ENCODE assay signal across 24 cellular contexts in genomic region chr16:80015566-80015965, GRCh38.
A peak's percentile ranks its signal among the peaks of the same experiment; 100 is the strongest.
DNase-seq lines count a peak whose midpoint lies in the region; ATAC-seq and TF ChIP-seq lines count a peak whose summit lies in the region.
"Had no signal": no experiment of that assay in that cellular context is flagged by ENCODE, and none has a peak within 500 bp of the region (broad histone marks: within the 10 kb centered on the region; RNA-seq: fewer than 3 reads in every experiment).

No MANE protein-coding gene starts in this region.

- no peak overlapping the region for H4K8ac ChIP-seq in IMR-90 (ENCODE audit: low read depth in 2 of 2, low read length in 2 of 2)
- no peak overlapping the region for H4K8ac ChIP-seq in mesenchymal stem cell (ENCODE audit: low read length)

- H2BK12ac ChIP-seq in mesenchymal stem cell (ENCODE audit: low read length in 2 of 2), result no peak overlapping the region

- CTCF ChIA-PET in IMR-90 (lab: Yijun Ruan, JAX), result no interaction called here

- H3K27me3 ChIP-seq in IMR-90 (ENCODE audit: control insufficient read depth, insufficient read depth, low read length) (no peaks in the 10 kb centered on the region), mesenchymal stem cell (ENCODE audit: control insufficient read depth in 1 of 2, insufficient read depth in 1 of 2, low read length in 2 of 2) (no peaks in the 10 kb centered on the region), osteoblast (ENCODE audit: insufficient read depth, low read length) (no peaks in the 10 kb centered on the region), SJCRH30 (no peaks in the 10 kb centered on the region), left lung (no peaks in the 10 kb centered on the region)
- H3K27me3 ChIP-seq: Peyer's patch, transverse colon had no signal

- no peak overlapping the region for H2AK9ac ChIP-seq in IMR-90 (replicated peaks; ENCODE audit: low read depth, low read length, poor library complexity)

- H3K4me1 ChIP-seq in IMR-90 (ENCODE audit: control insufficient read depth, insufficient read depth, low read length) (no peaks in the 10 kb centered on the region), mesenchymal stem cell (ENCODE audit: control insufficient read depth, insufficient read depth, low read depth, low read length) (no peaks in the 10 kb centered on the region), osteoblast (ENCODE audit: insufficient read depth, low read length) (no peaks in the 10 kb centered on the region), SJCRH30 (no peaks in the 10 kb centered on the region), left lung (no peaks in the 10 kb centered on the region)
- H3K4me1 ChIP-seq: Peyer's patch, transverse colon had no signal

- H3K9me1 ChIP-seq in IMR-90 (ENCODE audit: insufficient read depth, low read length), result no peaks in the 10 kb centered on the region

- H3K18ac ChIP-seq in IMR-90 (ENCODE audit: low read depth, low read length) (no peak overlapping the region), mesenchymal stem cell (ENCODE audit: low read depth in 1 of 2, low read length in 2 of 2) (no peak overlapping the region)

- no peak overlapping the region for H4K5ac ChIP-seq in IMR-90 (ENCODE audit: low read depth, low read length)

- H3K9ac ChIP-seq in IMR-90 (ENCODE audit: low read depth, low read length), result no peak overlapping the region
- H3K9ac ChIP-seq in mesenchymal stem cell (ENCODE audit: low read length), result no peak overlapping the region

- BruUV-seq in IMR-90 (replicated peaks; lab: Mats Ljungman, UMichigan), result no TSS peak

- H3K14ac ChIP-seq in IMR-90 (replicated peaks; ENCODE audit: low read depth, low read length), result no peak overlapping the region
- H3K14ac ChIP-seq in mesenchymal stem cell (ENCODE audit: low read length in 2 of 2), result no peak overlapping the region

- no peak overlapping the region for H2BK20ac ChIP-seq in IMR-90 (ENCODE audit: low read depth, low read length)

- no peak overlapping the region for H2BK15ac ChIP-seq in IMR-90 (ENCODE audit: low read depth, low read length)
- H2BK15ac ChIP-seq in mesenchymal stem cell (ENCODE audit: low read depth, poor library complexity, severe bottlenecking), result peak overlapping the region; percentile 38

- H3K56ac ChIP-seq in IMR-90 (ENCODE audit: extremely low read depth, insufficient read depth, low read length), result no peak overlapping the region

- TF ChIP-seq CTCF in IMR-90 (conservative IDR thresholded peaks at IDR 0.05; ENCODE audit: low read depth, low read length) (no peak), epithelial cell of proximal tubule (conservative IDR thresholded peaks at IDR 0.05; ENCODE audit: low read depth, low read length) (no peak), osteoblast (IDR thresholded peaks at IDR 0.05; ENCODE audit: extremely low read depth, low read depth, low read length) (no peak), left lung (IDR thresholded peaks at IDR 0.05) (no peak)

- WGBS in IMR-90 (ENCODE audit: extremely low coverage in 2 of 2, insufficient read length in 1 of 2), 2 experiments, result 40% methylated on average over 1 of the region's 6 CpGs; no CpG with 5 or more reads in 1 of the 2 experiments
- WGBS in mesenchymal stem cell, result 53% methylated on average over 6 of the region's 6 CpGs

- dilution Hi-C loops in IMR-90 (cut with HindIII; ENCODE audit: low sequenced_read_pairs, unreplicated experiment), result no loop called here

- DNase-seq in EH (ENCODE audit: low read depth), result peak; percentile 29
- DNase-seq in IMR-90, result peak; percentile 2
- DNase-seq in epithelial cell of proximal tubule (ENCODE audit: low read depth), result peak; percentile 49
- peak; percentile 28 for DNase-seq in mesenchymal stem cell
- no peak for DNase-seq in osteoblast (ENCODE audit: insufficient read length, low spot score, missing footprints)
- DNase-seq in SJCRH30, result no peak
- DNase-seq in left lung, result no peak
- DNase-seq: activated CD4-positive, alpha-beta memory T cell treated with anti-CD3 and anti-CD28 coated beads, Interleukin-2, amount 10 ng/mL, durations not matched to agents 7 days and 5 days; activated CD8-positive, alpha-beta memory T cell treated with anti-CD3 and anti-CD28 coated beads, Interleukin-2, amount 50 U/mL, for 4 hours; activated naive CD4-positive, alpha-beta T cell treated with anti-CD3 and anti-CD28 coated beads, Interleukin-2, amount 50 U/mL, for 16 hours; Calu3; DND-41; GOT3; mucosa of descending colon; natural killer cell; NCI-H1417 treated with DMSO at 0.1 percent for 48 hours; NCI-H2081; occipital lobe; Peyer's patch; SIG-M5; transverse colon had no signal

- H4K91ac ChIP-seq in IMR-90 (ENCODE audit: insufficient read depth, low read depth, low read length) (no peak overlapping the region), mesenchymal stem cell (ENCODE audit: low read length) (no peak overlapping the region)

- H3K4ac ChIP-seq in IMR-90 (ENCODE audit: low read depth, low read length) (no peak overlapping the region), mesenchymal stem cell (ENCODE audit: low read depth in 1 of 2, low read length in 2 of 2) (no peak overlapping the region)

- intact Hi-C loops in IMR-90 (cut with micrococcal nuclease), result no loop called here
- intact Hi-C loops in left lung (cut with DNase I), result no loop called here

- H3K79me1 ChIP-seq in IMR-90 (ENCODE audit: low read depth in 1 of 2, low read length in 2 of 2) (no peaks in the 10 kb centered on the region), mesenchymal stem cell (replicated peaks; ENCODE audit: low read length, poor library complexity, severe bottlenecking) (no peaks in the 10 kb centered on the region)

- H4K20me1 ChIP-seq in IMR-90 (ENCODE audit: insufficient read depth, low read length), result no peaks in the 10 kb centered on the region
- H4K20me1 ChIP-seq in osteoblast (ENCODE audit: insufficient read depth, low read length), result no peaks in the 10 kb centered on the region

- H2AK5ac ChIP-seq in IMR-90 (ENCODE audit: low read depth, low read length), result no peak overlapping the region
- H2AK5ac ChIP-seq in mesenchymal stem cell (ENCODE audit: low read length, severe bottlenecking), result no peak overlapping the region

- ATAC-seq in IMR-90 (ENCODE audit: low read depth), result no peak
- ATAC-seq in left lung, result no peak
- ATAC-seq: mucosa of descending colon; natural killer cell; stimulated activated memory B cell treated with anti-CD40 and anti-IgM and Interleukin-4, amounts not matched to agents 10 μg/mL and 1 μg/mL and 100 μg/mL, for 72 hours had no signal

- in situ Hi-C loops in IMR-90 (cut with MboI; ENCODE audit: low sequenced_read_pairs), result no loop called here

- H2BK5ac ChIP-seq in IMR-90 (ENCODE audit: low read depth, low read length, poor library complexity, severe bottlenecking) (no peak overlapping the region), mesenchymal stem cell (ENCODE audit: low read depth, low read length, poor library complexity, severe bottlenecking) (no peak overlapping the region)

- H3K9me3 ChIP-seq in IMR-90 (ENCODE audit: control insufficient read depth, insufficient read depth, low read length) (peaks cover 2% of the 10 kb centered on the region; the same call in 1 of the 2 replicates), mesenchymal stem cell (ENCODE audit: control insufficient read depth, low read length) (no peaks in the 10 kb centered on the region), osteoblast (ENCODE audit: low read depth, low read length) (no peaks in the 10 kb centered on the region), SJCRH30 (replicated peaks) (no peaks in the 10 kb centered on the region), left lung (no peaks in the 10 kb centered on the region)
- H3K9me3 ChIP-seq: mucosa of descending colon, Peyer's patch, transverse colon had no signal

- POLR2A ChIA-PET in IMR-90 (lab: Charles Lee; ENCODE audit: unreplicated experiment), result no interaction called here

- H2BK120ac ChIP-seq in IMR-90 (ENCODE audit: low read depth, low read length) (no peak overlapping the region), mesenchymal stem cell (ENCODE audit: low read depth, low read length) (no peak overlapping the region)

- H3K23ac ChIP-seq in IMR-90 (ENCODE audit: low read depth, low read length) (no peak overlapping the region), mesenchymal stem cell (ENCODE audit: low read length in 2 of 2) (no peak overlapping the region)

- no peak for TF ChIP-seq POLR2A in IMR-90 (IDR thresholded peaks at IDR 0.05; ENCODE audit: low read depth, low read length)

- H3K27ac ChIP-seq in IMR-90 (ENCODE audit: insufficient read depth, low read length) (no peak overlapping the region), mesenchymal stem cell (ENCODE audit: low read length, poor library complexity, severe bottlenecking) (no peak overlapping the region), osteoblast (ENCODE audit: low read depth, low read length) (no peak overlapping the region), SJCRH30 (no peak overlapping the region), left lung (no peak overlapping the region)
- H3K27ac ChIP-seq: C4-2B, Peyer's patch, transverse colon had no signal

- TF ChIP-seq RAD21 in IMR-90 (IDR thresholded peaks at IDR 0.05; ENCODE audit: low read length), result no peak

- no peaks in the 10 kb centered on the region for H3K79me2 ChIP-seq in osteoblast (ENCODE audit: insufficient read depth, low read length)

- H3K4me2 ChIP-seq in IMR-90 (ENCODE audit: low read depth, low read length) (no peak overlapping the region), mesenchymal stem cell (ENCODE audit: low read length, poor library complexity, severe bottlenecking) (no peak overlapping the region), osteoblast (ENCODE audit: insufficient read depth, low read length) (no peak overlapping the region)

- H3K36me3 ChIP-seq in IMR-90 (ENCODE audit: control insufficient read depth, insufficient read depth, low read length) (no peaks in the 10 kb centered on the region), mesenchymal stem cell (ENCODE audit: control insufficient read depth in 1 of 2, insufficient read depth in 2 of 2, low read depth in 1 of 2, low read length in 2 of 2) (no peaks in the 10 kb centered on the region), osteoblast (ENCODE audit: insufficient read depth, low read length) (no peaks in the 10 kb centered on the region), SJCRH30 (no peaks in the 10 kb centered on the region), left lung (no peaks in the 10 kb centered on the region)
- H3K36me3 ChIP-seq: Peyer's patch, transverse colon had no signal

- H3K4me3 ChIP-seq in IMR-90 (ENCODE audit: insufficient read depth, low read depth, low read length) (no peak overlapping the region), epithelial cell of proximal tubule (ENCODE audit: low read depth, low read length) (no peak overlapping the region), mesenchymal stem cell (ENCODE audit: insufficient read depth in 1 of 2, low read depth in 1 of 2, low read length in 2 of 2) (no peak overlapping the region), osteoblast (ENCODE audit: insufficient read depth, low read length) (no peak overlapping the region), SJCRH30 (no peak overlapping the region), left lung (no peak overlapping the region)
- H3K4me3 ChIP-seq: lung, mucosa of descending colon, Peyer's patch, transverse colon had no signal

- no peak overlapping the region for H2AFZ ChIP-seq in IMR-90 (replicated peaks; ENCODE audit: low read length, poor library complexity)
- H2AFZ ChIP-seq in mesenchymal stem cell (ENCODE audit: low read depth, low read length), result no peak overlapping the region
- H2AFZ ChIP-seq in osteoblast (ENCODE audit: low read length), result no peak overlapping the region

TF ChIP-seq in IMR-90, 13 proteins besides CTCF, POLR2A, EP300 and RAD21 (continues in another document):
- TF ChIP-seq RCOR1 (IDR thresholded peaks at IDR 0.05; ENCODE audit: insufficient replicate concordance, low read length), result no peak

Comparison
In these comparisons a context has a peak if more than half of its experiments do, and no peak if none do; other contexts are left out.
1. DNase-seq: peak in EH (single experiment), IMR-90 (single experiment), epithelial cell of proximal tubule (single experiment) and mesenchymal stem cell (single experiment); none in osteoblast (single experiment), SJCRH30 (0 of 2) and left lung (0 of 2).